In the genomic region with DNA sequence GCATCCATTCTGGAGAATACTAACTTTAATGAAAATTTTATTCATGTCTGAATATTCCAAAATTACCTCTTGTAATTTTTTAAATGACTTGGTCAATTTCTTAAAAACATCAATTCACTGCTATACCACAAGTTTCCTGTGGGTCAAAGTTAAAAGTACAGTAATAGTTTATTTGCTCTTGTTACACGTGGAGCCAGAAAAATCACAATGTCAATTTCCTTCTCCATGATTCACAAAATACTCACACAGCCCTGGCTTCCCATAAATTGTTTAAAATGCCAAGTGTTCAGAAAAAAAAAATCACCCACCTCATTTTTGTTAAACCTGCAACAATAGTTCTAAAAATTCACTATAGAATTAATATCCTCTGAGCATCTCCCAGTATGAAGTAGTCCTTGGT, we compare ENCODE assay signal across 9 cellular contexts.
"Had no signal": no experiment of that assay in that cellular context is flagged by ENCODE, and none has a peak within 500 bp of the region (broad histone marks: within the 10 kb centered on the region; RNA-seq: fewer than 3 reads in every experiment).

No MANE protein-coding gene starts in this region.

- H3K36me3 ChIP-seq: HAP-1 had no signal

- H3K9me3 ChIP-seq: HAP-1 had no signal

- ATAC-seq: GM23338, HCT116 had no signal

- H3K4me1 ChIP-seq: HAP-1 had no signal

- H3K27ac ChIP-seq: GM23248 had no signal

- DNase-seq: GM23248, GOT3, H7, H9, HCEC 1CT, HFFc6 had no signal

- H2AFZ ChIP-seq: GM23248, GM23338 had no signal

- H3K4me3 ChIP-seq: GM23248, GM23338, HAP-1 had no signal

- H3K9ac ChIP-seq: GM23248 had no signal

- H3K4me2 ChIP-seq: GM23338 had no signal
